In the genomic region with DNA sequence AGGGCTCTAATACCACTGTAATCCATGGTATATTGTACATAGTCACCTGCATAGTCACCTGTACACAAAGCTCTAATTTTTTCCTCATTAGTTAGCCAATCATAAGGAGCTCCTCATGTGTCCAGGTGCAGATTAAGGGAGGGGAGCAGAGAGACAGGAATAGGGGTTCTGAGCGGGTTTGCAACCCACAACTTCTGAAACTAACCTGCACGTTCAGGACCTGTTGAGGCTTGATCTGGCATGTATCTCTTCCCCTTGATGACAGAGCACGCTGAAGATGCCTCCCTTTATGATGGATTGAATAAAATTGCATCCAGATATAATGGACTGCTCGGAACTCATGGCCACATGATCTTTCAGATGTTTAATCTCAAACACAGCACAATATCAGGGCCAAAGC, we compare ENCODE assay signal across 1 cellular context.
TF ChIP-seq lines count a peak whose summit lies in the region.

No MANE protein-coding gene starts in this region.

TF ChIP-seq in H1, 55 proteins besides CTCF, POLR2A, EP300 and RAD21:
- TF ChIP-seq ASH2L (IDR thresholded peaks at IDR 0.05; ENCODE audit: low read length) (no peak), NRF1 (IDR thresholded peaks at IDR 0.05; ENCODE audit: low read depth, low read length) (no peak), HDAC6 (IDR thresholded peaks at IDR 0.05; ENCODE audit: low read depth, low read length) (no peak), MAX (IDR thresholded peaks at IDR 0.05) (no peak), POU5F1 (IDR thresholded peaks at IDR 0.05; ENCODE audit: low read depth, low read length) (no peak), SP1 (IDR thresholded peaks at IDR 0.05; ENCODE audit: low read depth, low read length) (no peak), RBBP5 (IDR thresholded peaks at IDR 0.05; ENCODE audit: borderline replicate concordance, low read depth, low read length) (no peak), ZNF274 (IDR thresholded peaks at IDR 0.05; ENCODE audit: borderline replicate concordance, extremely low read depth, low read length) (no peak)
